ENCODE assay signal across 1 cellular context in the genomic region with DNA sequence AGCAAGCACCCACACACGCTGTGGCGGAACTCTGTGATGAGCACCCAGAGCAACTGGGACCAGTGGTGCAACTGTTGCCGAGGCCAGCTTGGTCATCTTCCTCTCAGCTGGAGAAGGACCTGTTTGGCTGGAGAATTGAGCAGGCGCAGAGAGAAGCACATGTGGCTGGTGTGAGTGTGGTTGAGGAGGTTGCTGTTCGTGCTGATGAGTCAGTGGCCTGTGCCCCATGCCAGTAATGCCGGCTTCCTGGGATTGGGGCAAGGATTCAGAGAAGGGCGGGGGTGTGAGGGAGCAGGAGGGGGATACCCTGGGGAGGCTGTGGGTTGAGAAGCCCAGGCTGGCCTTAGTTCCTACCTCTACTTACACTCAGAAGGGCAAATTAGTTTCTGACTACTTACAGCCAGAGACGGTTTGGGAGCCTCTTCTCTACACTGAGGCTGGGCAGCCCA.
TF ChIP-seq lines count a peak whose summit lies in the region.

No MANE protein-coding gene starts in this region.

TF ChIP-seq in A549, 52 proteins besides CTCF, POLR2A, EP300 and RAD21 (continued from another document):
- TF ChIP-seq, protein P1, sequence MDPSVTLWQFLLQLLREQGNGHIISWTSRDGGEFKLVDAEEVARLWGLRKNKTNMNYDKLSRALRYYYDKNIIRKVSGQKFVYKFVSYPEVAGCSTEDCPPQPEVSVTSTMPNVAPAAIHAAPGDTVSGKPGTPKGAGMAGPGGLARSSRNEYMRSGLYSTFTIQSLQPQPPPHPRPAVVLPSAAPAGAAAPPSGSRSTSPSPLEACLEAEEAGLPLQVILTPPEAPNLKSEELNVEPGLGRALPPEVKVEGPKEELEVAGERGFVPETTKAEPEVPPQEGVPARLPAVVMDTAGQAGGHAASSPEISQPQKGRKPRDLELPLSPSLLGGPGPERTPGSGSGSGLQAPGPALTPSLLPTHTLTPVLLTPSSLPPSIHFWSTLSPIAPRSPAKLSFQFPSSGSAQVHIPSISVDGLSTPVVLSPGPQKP (IDR thresholded peaks at IDR 0.05; ENCODE audit: low read depth, low read length), result no peak
- no peak for TF ChIP-seq FOSB (CRISPR knock-in tag; IDR thresholded peaks at IDR 0.05)
- TF ChIP-seq CHD4 (IDR thresholded peaks at IDR 0.05; ENCODE audit: borderline replicate concordance), result no peak
- TF ChIP-seq FOSL2 (IDR thresholded peaks at IDR 0.05), result 0 out of 2 replicates have a peak, but pooled peaks have one; percentile 15
- peak; percentile 68 for TF ChIP-seq FOSL2 (CRISPR knock-in tag; IDR thresholded peaks at IDR 0.05)
- TF ChIP-seq, protein P2, sequence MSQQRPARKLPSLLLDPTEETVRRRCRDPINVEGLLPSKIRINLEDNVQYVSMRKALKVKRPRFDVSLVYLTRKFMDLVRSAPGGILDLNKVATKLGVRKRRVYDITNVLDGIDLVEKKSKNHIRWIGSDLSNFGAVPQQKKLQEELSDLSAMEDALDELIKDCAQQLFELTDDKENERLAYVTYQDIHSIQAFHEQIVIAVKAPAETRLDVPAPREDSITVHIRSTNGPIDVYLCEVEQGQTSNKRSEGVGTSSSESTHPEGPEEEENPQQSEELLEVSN (IDR thresholded peaks at IDR 0.05; ENCODE audit: borderline replicate concordance, low read depth), result peak; percentile 76; the same call in 1 of the 2 replicates
- no peak for TF ChIP-seq HOXB13 (CRISPR knock-in tag; IDR thresholded peaks at IDR 0.05; ENCODE audit: low read depth)
- TF ChIP-seq, protein P3, sequence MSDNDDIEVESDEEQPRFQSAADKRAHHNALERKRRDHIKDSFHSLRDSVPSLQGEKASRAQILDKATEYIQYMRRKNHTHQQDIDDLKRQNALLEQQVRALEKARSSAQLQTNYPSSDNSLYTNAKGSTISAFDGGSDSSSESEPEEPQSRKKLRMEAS (IDR thresholded peaks at IDR 0.05), result peak; percentile 93
